13 cellular contexts compared by ENCODE assay signal in genomic region chr6:31690231-31691077, GRCh38. TPM values are rescaled to one million over a fixed set of nuclear protein-coding genes. Genes with fewer than 3 reads are reported as not detected.
DNase-seq lines count a peak whose midpoint lies in the region; ATAC-seq, FAIRE-seq and TF ChIP-seq lines count a peak whose summit lies in the region.
"Had no signal": no experiment of that assay in that cellular context is flagged by ENCODE, and none has a peak within 500 bp of the region (broad histone marks: within the 10 kb centered on the region; RNA-seq: fewer than 3 reads in every experiment).

No MANE protein-coding gene starts in this region.

- POLR2A ChIA-PET in endothelial cell of umbilical vein (lab: Charles Lee), result interaction anchor here (1.5 kb wide), 1 partner anchor 137 kb away, joined by 4 read pairs; the partner anchor contains the start of gene HSPA1B

- H3K4me1 ChIP-seq in endothelial cell of umbilical vein (ENCODE audit: control insufficient read depth, extremely low read depth, insufficient read depth, low read length), result peaks cover 10% of the 10 kb centered on the region
- H3K4me1 ChIP-seq: upper lobe of right lung had no signal

- no peak overlapping the region for H3K4me3 Mint-ChIP-seq in T-helper 2 cell treated with Interferon-gamma antibody and Interleukin-4, amounts not matched to agents 5 μg/mL and 100 μg/mL, for 36 hours

- no peak overlapping the region for H3K9ac ChIP-seq in endothelial cell of umbilical vein (replicated peaks; ENCODE audit: extremely low read depth, insufficient read depth, low read length)

- H3K9me1 ChIP-seq in endothelial cell of umbilical vein (replicated peaks; ENCODE audit: control insufficient read depth, extremely low read depth, insufficient read depth, low read length), result no peaks in the 10 kb centered on the region

- intact Hi-C loops in endothelial cell of umbilical vein (cut with micrococcal nuclease), result no loop called here

- H3K4me2 ChIP-seq in endothelial cell of umbilical vein (ENCODE audit: insufficient read depth, low read length), result no peak overlapping the region

- H3K79me2 ChIP-seq in endothelial cell of umbilical vein (ENCODE audit: control insufficient read depth, insufficient read depth, low read length), result no peaks in the 10 kb centered on the region

- peaks cover 6 to 48% of the 10 kb centered on the region in 2 experiments for H3K36me3 ChIP-seq in endothelial cell of umbilical vein (ENCODE audit: control insufficient read depth in 2 of 2, extremely low read depth in 1 of 2, insufficient read depth in 2 of 2, low read length in 2 of 2)

- dilution Hi-C loops in endothelial cell of umbilical vein (cut with MboI; ENCODE audit: extremely low pct_ligation_motif_present, low sequenced_read_pairs), result no loop called here

- H3K9me3 ChIP-seq in endothelial cell of umbilical vein (replicated peaks; ENCODE audit: control insufficient read depth, insufficient read depth, low read length), result no peaks in the 10 kb centered on the region
- H3K9me3 ChIP-seq: heart left ventricle, upper lobe of right lung had no signal

- H4K20me1 ChIP-seq in endothelial cell of umbilical vein (replicated peaks; ENCODE audit: control insufficient read depth, extremely low read depth, insufficient read depth, low read length), result no peaks in the 10 kb centered on the region

- H3K27me3 Mint-ChIP-seq in T-helper 2 cell treated with Interferon-gamma antibody and Interleukin-4, amounts not matched to agents 5 μg/mL and 100 μg/mL, for 36 hours (ENCODE audit: low read depth), result no peaks in the 10 kb centered on the region

- CTCF ChIA-PET in endothelial cell of umbilical vein (lab: Charles Lee), result interaction anchor here (0.6 to 2.1 kb wide), 10 partner anchors 10 to 200 kb away, joined by 3 to 12 read pairs (median 4); partner anchors contain the start of genes BAG6, LSM2 and LY6G5C

- no TSS peak for BruUV-seq in endothelial cell of umbilical vein (replicated peaks; lab: Mats Ljungman, UMichigan)

- H3K27ac ChIP-seq in endothelial cell of umbilical vein (ENCODE audit: insufficient read depth, low read depth, low read length), result no peak overlapping the region
- H3K27ac ChIP-seq: 22Rv1, heart left ventricle, upper lobe of right lung had no signal

- H3K9me3 Mint-ChIP-seq in T-helper 2 cell treated with Interferon-gamma antibody and Interleukin-4, amounts not matched to agents 5 μg/mL and 100 μg/mL, for 36 hours, result no peaks in the 10 kb centered on the region

- no peak overlapping the region for H2AFZ ChIP-seq in endothelial cell of umbilical vein (ENCODE audit: low read depth, low read length)

- DNase-seq in T-helper 2 cell treated with Interferon-gamma antibody and Interleukin-4, amounts not matched to agents 5 μg/mL and 100 μg/mL, for 36 hours (ENCODE audit: low spot score), result no peak
- DNase-seq in T-helper 2 cell (no peak), endothelial cell of umbilical vein (ENCODE audit: low read depth, low spot score) (peak; percentile 17), putamen (ENCODE audit: low spot score) (peak; percentile 45), NCI-H524 (lab: John Stamatoyannopoulos, UW) (no peak)
- DNase-seq: DND-41; stimulated activated CD4-positive, alpha-beta T cell treated with anti-CD3 and anti-CD28 coated beads, Interleukin-4, amount 100 ng/mL, for 4 hours; upper lobe of right lung had no signal

- no peak for TF ChIP-seq CTCF in endothelial cell of umbilical vein (IDR thresholded peaks at IDR 0.05; ENCODE audit: extremely low read depth in 1 of 2, insufficient read depth in 1 of 2, low read depth in 1 of 2, low read length in 2 of 2)

- peak overlapping the region; percentile 17 for H3K27ac Mint-ChIP-seq in T-helper 2 cell treated with Interferon-gamma antibody and Interleukin-4, amounts not matched to agents 5 μg/mL and 100 μg/mL, for 36 hours

- TF ChIP-seq POLR2A in endothelial cell of umbilical vein (IDR thresholded peaks at IDR 0.05; ENCODE audit: low read depth, low read length), result no peak

- H3K36me3 Mint-ChIP-seq in T-helper 2 cell treated with Interferon-gamma antibody and Interleukin-4, amounts not matched to agents 5 μg/mL and 100 μg/mL, for 36 hours (ENCODE audit: low read depth), result peaks cover 54% of the 10 kb centered on the region

- no peak overlapping the region for H3K4me3 ChIP-seq in endothelial cell of umbilical vein (replicated peaks in 1 of 3; ENCODE audit: insufficient read depth in 1 of 3, low read depth in 1 of 3, low read length in 3 of 3)
- H3K4me3 ChIP-seq: heart left ventricle, upper lobe of right lung had no signal

- H3K27me3 ChIP-seq in endothelial cell of umbilical vein (ENCODE audit: control insufficient read depth in 2 of 2, insufficient read depth in 2 of 2, low read length in 2 of 2), result no peaks in the 10 kb centered on the region
- H3K27me3 ChIP-seq: heart left ventricle, upper lobe of right lung had no signal

- FAIRE-seq in endothelial cell of umbilical vein (lab: Jason Lieb, UNC), result peak; percentile 49

- no peaks in the 10 kb centered on the region for H3K4me1 Mint-ChIP-seq in T-helper 2 cell treated with Interferon-gamma antibody and Interleukin-4, amounts not matched to agents 5 μg/mL and 100 μg/mL, for 36 hours (ENCODE audit: low read depth)

- no peak for ATAC-seq in GM18502 (IDR thresholded peaks at IDR 0.05; ENCODE audit: poor library complexity, unreplicated experiment)
- ATAC-seq: upper lobe of right lung had no signal

TF ChIP-seq in endothelial cell of umbilical vein, 7 proteins besides CTCF, POLR2A, EP300 and RAD21:
- TF ChIP-seq EZH2 (IDR thresholded peaks at IDR 0.05; ENCODE audit: borderline replicate concordance, low read depth, low read length, severe bottlenecking) (no peak), POLR2AphosphoS5 (IDR thresholded peaks at IDR 0.05; ENCODE audit: insufficient read depth, low read depth, low read length) (no peak), MYC (IDR thresholded peaks at IDR 0.05; ENCODE audit: low read depth, low read length) (no peak), GATA2 (IDR thresholded peaks at IDR 0.05; ENCODE audit: insufficient read depth, insufficient read length, low read depth, low read length) (no peak), FOS (IDR thresholded peaks at IDR 0.05; ENCODE audit: borderline replicate concordance, insufficient read depth, low read length) (no peak), JUN (IDR thresholded peaks at IDR 0.05; ENCODE audit: borderline replicate concordance, insufficient read depth, insufficient read length, low read depth) (no peak), MAX (IDR thresholded peaks at IDR 0.05; ENCODE audit: insufficient read depth, insufficient read length) (no peak)

RNA-seq across cellular contexts. Expression of gene LY6G5C, which starts 9.6 kb away (rescaled TPM):
- 5.2 and 8.2 TPM in 2 replicates for total RNA-seq in endothelial cell of umbilical vein
- polyA plus RNA-seq in endothelial cell of umbilical vein, result 11.4 and 11.8 TPM in 2 replicates
- 5.7 and 5.9 TPM in 2 replicates for polyA plus RNA-seq in endothelial cell of umbilical vein (2011; cell fraction: cytosol; rRNA removed)
- polyA plus RNA-seq in endothelial cell of umbilical vein (2011; cell fraction: nucleus; rRNA removed), result 4.1 and 6.4 TPM in 2 replicates
- 4.0 and 5.1 TPM in 2 replicates for polyA plus RNA-seq in endothelial cell of umbilical vein (2012)
- polyA minus RNA-seq in endothelial cell of umbilical vein, result 2.5 and 3.9 TPM in 2 replicates
- polyA minus RNA-seq in endothelial cell of umbilical vein (2011; cell fraction: cytosol; rRNA and poly(A)+ RNA removed), result 1.6 TPM
- polyA minus RNA-seq in endothelial cell of umbilical vein (2011; cell fraction: nucleus; rRNA and poly(A)+ RNA removed), result 0.58 and 2.7 TPM in 2 replicates

RNA-seq across cellular contexts. Expression of gene ABHD16A, which starts 12.7 kb away (rescaled TPM):
- total RNA-seq in endothelial cell of umbilical vein, result 41.3 and 48.9 TPM in 2 replicates
- 60.1 and 60.3 TPM in 2 replicates for polyA plus RNA-seq in endothelial cell of umbilical vein
- polyA plus RNA-seq in endothelial cell of umbilical vein (2011; cell fraction: cytosol; rRNA removed), result 42.2 and 43.2 TPM in 2 replicates
- polyA plus RNA-seq in endothelial cell of umbilical vein (2011; cell fraction: nucleus; rRNA removed), result 140 and 162 TPM in 2 replicates
- polyA plus RNA-seq in endothelial cell of umbilical vein (2012), result 31.1 and 32.2 TPM in 2 replicates
- polyA minus RNA-seq in endothelial cell of umbilical vein, result 70.6 and 88.1 TPM in 2 replicates
- polyA minus RNA-seq in endothelial cell of umbilical vein (2011; cell fraction: cytosol; rRNA and poly(A)+ RNA removed), result 20.5 TPM
- 30.1 and 30.6 TPM in 2 replicates for polyA minus RNA-seq in endothelial cell of umbilical vein (2011; cell fraction: nucleus; rRNA and poly(A)+ RNA removed)

RNA-seq across cellular contexts. Expression of gene LY6G6F, which starts 16.2 kb away (rescaled TPM):
- total RNA-seq in endothelial cell of umbilical vein, result not detected in 2 replicates
- not detected in 2 replicates for polyA plus RNA-seq in endothelial cell of umbilical vein
- not detected in 2 replicates for polyA plus RNA-seq in endothelial cell of umbilical vein (2011; cell fraction: cytosol; rRNA removed)
- not detected in 2 replicates for polyA plus RNA-seq in endothelial cell of umbilical vein (2011; cell fraction: nucleus; rRNA removed)
- polyA plus RNA-seq in endothelial cell of umbilical vein (2012), result not detected in 2 replicates
- not detected in 2 replicates for polyA minus RNA-seq in endothelial cell of umbilical vein
- polyA minus RNA-seq in endothelial cell of umbilical vein (2011; cell fraction: cytosol; rRNA and poly(A)+ RNA removed), result not detected
- polyA minus RNA-seq in endothelial cell of umbilical vein (2011; cell fraction: nucleus; rRNA and poly(A)+ RNA removed), result not detected in 2 replicates
- total RNA-seq: dermis blood vessel endothelial cell; heart left ventricle; T-helper 1 cell treated with Interleukin-12 subunit alpha and Interleukin-12 subunit beta and Interleukin-4 antibody, amounts not matched to agents 30 ng/mL and 1 ng/mL, for 36 hours; upper lobe of right lung had no signal
- polyA plus RNA-seq: heart left ventricle had no signal

RNA-seq across cellular contexts. Expression of gene LY6G5B, which starts 20.7 kb away (rescaled TPM):
- total RNA-seq in endothelial cell of umbilical vein, result 23.9 and 25.0 TPM in 2 replicates
- polyA plus RNA-seq in endothelial cell of umbilical vein, result 13.7 and 15.4 TPM in 2 replicates
- polyA plus RNA-seq in endothelial cell of umbilical vein (2011; cell fraction: cytosol; rRNA removed), result 1.9 and 2.7 TPM in 2 replicates
- 151 and 157 TPM in 2 replicates for polyA plus RNA-seq in endothelial cell of umbilical vein (2011; cell fraction: nucleus; rRNA removed)
- 15.8 and 17.1 TPM in 2 replicates for polyA plus RNA-seq in endothelial cell of umbilical vein (2012)
- polyA minus RNA-seq in endothelial cell of umbilical vein, result 21.8 and 22.5 TPM in 2 replicates
- polyA minus RNA-seq in endothelial cell of umbilical vein (2011; cell fraction: cytosol; rRNA and poly(A)+ RNA removed), result 1.3 TPM
- 21.4 and 25.6 TPM in 2 replicates for polyA minus RNA-seq in endothelial cell of umbilical vein (2011; cell fraction: nucleus; rRNA and poly(A)+ RNA removed)

RNA-seq across cellular contexts. Expression of gene CSNK2B, which starts 24.6 kb away (rescaled TPM):
- 206 and 214 TPM in 2 replicates for total RNA-seq in endothelial cell of umbilical vein
- polyA plus RNA-seq in endothelial cell of umbilical vein, result 159 and 160 TPM in 2 replicates
- 125 and 156 TPM in 2 replicates for polyA plus RNA-seq in endothelial cell of umbilical vein (2011; cell fraction: cytosol; rRNA removed)
- 244 and 270 TPM in 2 replicates for polyA plus RNA-seq in endothelial cell of umbilical vein (2011; cell fraction: nucleus; rRNA removed)
- polyA plus RNA-seq in endothelial cell of umbilical vein (2012), result 223 and 277 TPM in 2 replicates
- polyA minus RNA-seq in endothelial cell of umbilical vein, result 113 and 119 TPM in 2 replicates
- polyA minus RNA-seq in endothelial cell of umbilical vein (2011; cell fraction: cytosol; rRNA and poly(A)+ RNA removed), result 83.8 TPM
- polyA minus RNA-seq in endothelial cell of umbilical vein (2011; cell fraction: nucleus; rRNA and poly(A)+ RNA removed), result 54.0 and 68.9 TPM in 2 replicates

Comparison
In these comparisons a context has a peak if more than half of its experiments do, and no peak if none do; other contexts are left out.
1. DNase-seq: peak in endothelial cell of umbilical vein (single experiment) and putamen (single experiment); none in T-helper 2 cell treated with Interferon-gamma antibody and Interleukin-4, amounts not matched to agents 5 μg/mL and 100 μg/mL, for 36 hours (single experiment), T-helper 2 cell (0 of 5) and NCI-H524 (0 of 2).